11 cellular contexts compared by ENCODE assay signal in genomic region chr7:156474241-156474743, GRCh38.
DNase-seq lines count a peak whose midpoint lies in the region; ATAC-seq and TF ChIP-seq lines count a peak whose summit lies in the region.
"Had no signal": no experiment of that assay in that cellular context is flagged by ENCODE, and none has a peak within 500 bp of the region (broad histone marks: within the 10 kb centered on the region; RNA-seq: fewer than 3 reads in every experiment).

No MANE protein-coding gene starts in this region.

- DNase-seq in COLO829 (ENCODE audit: low spot score) = peak; percentile 41
- peak; percentile 72 for DNase-seq in LHCN-M2 (ENCODE audit: low read depth)
- DNase-seq in astrocyte of the cerebellum (ENCODE audit: low read depth) = peak; percentile 76
- DNase-seq in left colon = no peak
- DNase-seq in NCI-H774 (lab: John Stamatoyannopoulos, UW) = no peak
- DNase-seq in CD1c-positive myeloid dendritic cell (ENCODE audit: extremely low spot score) = no peak
- no peak for DNase-seq in SK-N-DZ (ENCODE audit: low spot score)
- DNase-seq: activated CD4-positive, alpha-beta T cell treated with anti-CD3 and anti-CD28 coated beads, Interleukin-2, amount 50 U/mL, for 4 hours; NCI-H2107; upper lobe of right lung had no signal

- TF ChIP-seq CTCF in astrocyte of the cerebellum (IDR thresholded peaks at IDR 0.05; ENCODE audit: low read depth, low read length, missing control alignments) = no peak

- ATAC-seq in left colon = peak; percentile 69
- no peak for ATAC-seq in HG02981 (IDR thresholded peaks at IDR 0.05; ENCODE audit: unreplicated experiment)

- intact Hi-C loops in left colon (cut with DNase I, micrococcal nuclease) = loop anchor here in 1 of 2 donors (10.0 kb wide), 1 partner anchor 679 kb away; no protein-coding TSS in a partner anchor

- in situ Hi-C loops in astrocyte of the cerebellum (cut with HindIII; ENCODE audit: low sequenced_read_pairs) = no loop called here

- no peak overlapping the region for H3K4me3 ChIP-seq in astrocyte of the cerebellum (ENCODE audit: low read depth, low read length)
- H3K4me3 ChIP-seq: upper lobe of right lung had no signal

Comparison
In these comparisons a context has a peak if more than half of its experiments do, and no peak if none do; other contexts are left out.
1. DNase-seq: peak in COLO829 (single experiment), LHCN-M2 (single experiment) and astrocyte of the cerebellum (single experiment); none in left colon (0 of 2), NCI-H774 (single experiment), CD1c-positive myeloid dendritic cell (single experiment) and SK-N-DZ (single experiment).